7 cellular contexts compared by ENCODE assay signal in the genomic region with DNA sequence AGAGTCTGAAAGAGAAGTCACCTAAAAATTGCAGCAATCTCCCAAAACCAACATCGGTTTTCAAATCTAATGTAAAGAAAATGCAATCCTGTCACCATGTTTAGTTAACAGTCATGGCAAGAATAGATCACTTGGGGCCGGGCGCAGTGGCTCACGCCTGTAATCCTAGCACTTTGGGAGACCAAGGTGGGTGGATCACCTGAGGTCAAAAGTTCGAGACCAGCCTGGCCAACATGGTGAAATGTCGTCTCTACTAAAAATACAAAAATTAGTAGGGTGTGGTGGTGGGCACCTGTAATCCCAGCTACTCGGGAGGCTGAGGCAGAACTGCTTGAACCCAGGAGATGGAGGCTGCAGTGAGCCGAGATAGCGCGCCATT. TPM values are rescaled to one million over a fixed set of nuclear protein-coding genes. Genes with fewer than 3 reads are reported as not detected.
DNase-seq lines count a peak whose midpoint lies in the region; ATAC-seq and TF ChIP-seq lines count a peak whose summit lies in the region.
"Not testable (repeated sequence)": the region's sequence is repeated elsewhere in the genome, so short reads cannot be mapped to it uniquely, and the experiment has no call there.

No MANE protein-coding gene starts in this region.

- peaks cover 36% of the 10 kb centered on the region for H3K4me1 ChIP-seq in CD8-positive, alpha-beta T cell (ENCODE audit: insufficient read depth, low read length)

- POLR2A ChIA-PET in CD8-positive, alpha-beta T cell (lab: Charles Lee) = interaction anchor here (4.4 kb wide), 1 partner anchor 7 kb away, joined by 60 read pairs; no protein-coding TSS in a partner anchor
- POLR2A ChIA-PET in activated CD4-positive, alpha-beta T cell treated with anti-CD3 and anti-CD28 coated beads for 36 hours (lab: Charles Lee) = interaction anchor here (1.0 to 2.4 kb wide), 3 partner anchors 7 to 11 kb away, joined by 4 to 16 read pairs (median 4); no protein-coding TSS in a partner anchor

- H3K27me3 ChIP-seq in CD8-positive, alpha-beta T cell (ENCODE audit: insufficient read depth, low read length) = not testable (repeated sequence)

- H3K4me3 ChIP-seq in CD8-positive, alpha-beta T cell (ENCODE audit: low read depth, low read length) = not testable (repeated sequence)

- CTCF ChIA-PET in CD8-positive, alpha-beta T cell (lab: Charles Lee) = interaction anchor here (1.2 to 2.4 kb wide), 3 partner anchors 9 to 408 kb away, joined by 3 to 15 read pairs (median 4); no protein-coding TSS in a partner anchor
- CTCF ChIA-PET in activated CD4-positive, alpha-beta T cell treated with anti-CD3 and anti-CD28 coated beads for 36 hours (lab: Charles Lee) = interaction anchor here (0.8 to 2.0 kb wide), 4 partner anchors 9 to 301 kb away, joined by 3 to 11 read pairs (median 4); no protein-coding TSS in a partner anchor

- not testable (repeated sequence) for H3K9me3 ChIP-seq in CD8-positive, alpha-beta T cell (ENCODE audit: low read length)

- not testable (repeated sequence) for TF ChIP-seq CTCF in CD8-positive, alpha-beta T cell (IDR thresholded peaks at IDR 0.05)

- H3K36me3 ChIP-seq in CD8-positive, alpha-beta T cell (ENCODE audit: insufficient read depth, low read length) = peaks cover 70% of the 10 kb centered on the region

- ATAC-seq in CD8-positive, alpha-beta T cell; activated CD4-positive, alpha-beta T cell treated with anti-CD3 and anti-CD28 coated beads for 36 hours; activated naive CD4-positive, alpha-beta T cell treated with anti-CD3 and anti-CD28 coated beads, Interleukin-2, amount 50 U/mL, for 72 hours; effector memory CD8-positive, alpha-beta T cell (replicated peaks); natural killer cell treated with Interleukin-12 subunit alpha and Interleukin-12 subunit beta and Interleukin-15 and Interleukin-18, amount 100 ng/mL, for 72 hours: not testable (repeated sequence)

- H3K9me3 Mint-ChIP-seq in CD8-positive, alpha-beta T cell; IgD-negative memory B cell; activated CD4-positive, alpha-beta T cell treated with anti-CD3 and anti-CD28 coated beads for 36 hours (ENCODE audit: low read depth); activated T-cell treated with anti-CD3 and anti-CD28 coated beads, Interleukin-2, amount 50 U/mL, for 24 hours; activated naive CD4-positive, alpha-beta T cell treated with anti-CD3 and anti-CD28 coated beads, Interleukin-2, amount 50 U/mL, for 72 hours; effector memory CD8-positive, alpha-beta T cell; natural killer cell treated with Interleukin-12 subunit alpha and Interleukin-12 subunit beta and Interleukin-15 and Interleukin-18, amount 100 ng/mL, for 72 hours: not testable (repeated sequence)

- not testable (repeated sequence) for DNase-seq in CD8-positive, alpha-beta T cell; activated CD4-positive, alpha-beta T cell treated with anti-CD3 and anti-CD28 coated beads for 36 hours; activated T-cell treated with anti-CD3 and anti-CD28 coated beads, Interleukin-2, amount 50 U/mL, for 24 hours; effector memory CD8-positive, alpha-beta T cell; natural killer cell treated with Interleukin-12 subunit alpha and Interleukin-12 subunit beta and Interleukin-15 and Interleukin-18, amount 100 ng/mL, for 72 hours (ENCODE audit: low spot score)
- DNase-seq in activated naive CD4-positive, alpha-beta T cell treated with anti-CD3 and anti-CD28 coated beads, Interleukin-2, amount 50 U/mL, for 72 hours (ENCODE audit: low spot score in 2 of 2) = peak in 1 of 2 donors; percentile 14

- peaks cover 78% of the 10 kb centered on the region for H3K36me3 Mint-ChIP-seq in CD8-positive, alpha-beta T cell
- H3K36me3 Mint-ChIP-seq in IgD-negative memory B cell = peaks cover 10% of the 10 kb centered on the region
- peaks cover 78% of the 10 kb centered on the region for H3K36me3 Mint-ChIP-seq in activated CD4-positive, alpha-beta T cell treated with anti-CD3 and anti-CD28 coated beads for 36 hours (ENCODE audit: low read depth)
- H3K36me3 Mint-ChIP-seq in activated T-cell treated with anti-CD3 and anti-CD28 coated beads, Interleukin-2, amount 50 U/mL, for 24 hours (ENCODE audit: low read depth) = peaks cover 94% of the 10 kb centered on the region
- H3K36me3 Mint-ChIP-seq in activated naive CD4-positive, alpha-beta T cell treated with anti-CD3 and anti-CD28 coated beads, Interleukin-2, amount 50 U/mL, for 72 hours = peaks cover 75 to 77% of the 10 kb centered on the region in 2 donors
- peaks cover 94% of the 10 kb centered on the region for H3K36me3 Mint-ChIP-seq in effector memory CD8-positive, alpha-beta T cell (ENCODE audit: insufficient read depth)
- H3K36me3 Mint-ChIP-seq in natural killer cell treated with Interleukin-12 subunit alpha and Interleukin-12 subunit beta and Interleukin-15 and Interleukin-18, amount 100 ng/mL, for 72 hours = peaks cover 69% of the 10 kb centered on the region

- H3K4me3 Mint-ChIP-seq in CD8-positive, alpha-beta T cell = peak overlapping the region; percentile 37
- peak overlapping the region in 1 of 4 donors; percentile 50 for H3K4me3 Mint-ChIP-seq in IgD-negative memory B cell
- H3K4me3 Mint-ChIP-seq in activated CD4-positive, alpha-beta T cell treated with anti-CD3 and anti-CD28 coated beads for 36 hours = peak overlapping the region; percentile 49
- peak overlapping the region; percentile 95 for H3K4me3 Mint-ChIP-seq in activated T-cell treated with anti-CD3 and anti-CD28 coated beads, Interleukin-2, amount 50 U/mL, for 24 hours
- not testable (repeated sequence) for H3K4me3 Mint-ChIP-seq in effector memory CD8-positive, alpha-beta T cell
- H3K4me3 Mint-ChIP-seq in natural killer cell treated with Interleukin-12 subunit alpha and Interleukin-12 subunit beta and Interleukin-15 and Interleukin-18, amount 100 ng/mL, for 72 hours = peak overlapping the region; percentile 84

- not testable (repeated sequence) for H3K27ac ChIP-seq in CD8-positive, alpha-beta T cell (ENCODE audit: low read depth, low read length)

- not testable (repeated sequence) for H3K27me3 Mint-ChIP-seq in CD8-positive, alpha-beta T cell (ENCODE audit: low read depth); IgD-negative memory B cell; activated CD4-positive, alpha-beta T cell treated with anti-CD3 and anti-CD28 coated beads for 36 hours; activated T-cell treated with anti-CD3 and anti-CD28 coated beads, Interleukin-2, amount 50 U/mL, for 24 hours; effector memory CD8-positive, alpha-beta T cell; natural killer cell treated with Interleukin-12 subunit alpha and Interleukin-12 subunit beta and Interleukin-15 and Interleukin-18, amount 100 ng/mL, for 72 hours

- peak overlapping the region; percentile 83 for H3K27ac Mint-ChIP-seq in CD8-positive, alpha-beta T cell
- peak overlapping the region in 2 of 3 donors; percentile 24 to 98 for H3K27ac Mint-ChIP-seq in IgD-negative memory B cell
- H3K27ac Mint-ChIP-seq in activated CD4-positive, alpha-beta T cell treated with anti-CD3 and anti-CD28 coated beads for 36 hours = peak overlapping the region; percentile 73
- H3K27ac Mint-ChIP-seq in activated T-cell treated with anti-CD3 and anti-CD28 coated beads, Interleukin-2, amount 50 U/mL, for 24 hours = peak overlapping the region; percentile 99
- peak overlapping the region; percentile 76 to 92 for H3K27ac Mint-ChIP-seq in activated naive CD4-positive, alpha-beta T cell treated with anti-CD3 and anti-CD28 coated beads, Interleukin-2, amount 50 U/mL, for 72 hours
- peak overlapping the region; percentile 32 to 81 for H3K27ac Mint-ChIP-seq in effector memory CD8-positive, alpha-beta T cell
- H3K27ac Mint-ChIP-seq in natural killer cell treated with Interleukin-12 subunit alpha and Interleukin-12 subunit beta and Interleukin-15 and Interleukin-18, amount 100 ng/mL, for 72 hours = peak overlapping the region; percentile 70 to 95

- peaks cover 58% of the 10 kb centered on the region for H3K4me1 Mint-ChIP-seq in CD8-positive, alpha-beta T cell (ENCODE audit: low read depth)
- H3K4me1 Mint-ChIP-seq in IgD-negative memory B cell = peaks cover 24 to 38% (median 29%) of the 10 kb centered on the region in 3 donors
- peaks cover 66% of the 10 kb centered on the region for H3K4me1 Mint-ChIP-seq in activated CD4-positive, alpha-beta T cell treated with anti-CD3 and anti-CD28 coated beads for 36 hours
- peaks cover 63% of the 10 kb centered on the region for H3K4me1 Mint-ChIP-seq in activated T-cell treated with anti-CD3 and anti-CD28 coated beads, Interleukin-2, amount 50 U/mL, for 24 hours (ENCODE audit: low read depth)
- H3K4me1 Mint-ChIP-seq in effector memory CD8-positive, alpha-beta T cell (ENCODE audit: low read depth in 2 of 2) = peaks cover 40 to 46% of the 10 kb centered on the region in 2 donors
- peaks cover 46 to 63% of the 10 kb centered on the region in 2 donors for H3K4me1 Mint-ChIP-seq in natural killer cell treated with Interleukin-12 subunit alpha and Interleukin-12 subunit beta and Interleukin-15 and Interleukin-18, amount 100 ng/mL, for 72 hours (ENCODE audit: low read depth in 2 of 2)

- intact Hi-C loops in CD8-positive, alpha-beta T cell (cut with DNase I, micrococcal nuclease) = loop anchor here (5.0 to 10.0 kb wide), 4 partner anchors 141 to 1539 kb away; a partner anchor contains a TSS
- intact Hi-C loops in activated CD4-positive, alpha-beta T cell treated with anti-CD3 and anti-CD28 coated beads for 36 hours (cut with DNase I, micrococcal nuclease) = not testable (repeated sequence)

RNA-seq across cellular contexts. Expression of a gene that starts 3.4 kb away (rescaled TPM):
- 100 to 1,000 TPM; 390 to 394 TPM for total RNA-seq in CD8-positive, alpha-beta T cell
- polyA plus RNA-seq in IgD-negative memory B cell = 523 TPM
- total RNA-seq in activated CD4-positive, alpha-beta T cell treated with anti-CD3 and anti-CD28 coated beads for 36 hours = 1,000 to 10,000 TPM; 1,311 to 1,332 TPM
- total RNA-seq in activated naive CD4-positive, alpha-beta T cell treated with anti-CD3 and anti-CD28 coated beads, Interleukin-2, amount 50 U/mL, for 72 hours = 100 to 1,000 TPM; 435 to 901 TPM
- total RNA-seq in natural killer cell treated with Interleukin-12 subunit alpha and Interleukin-12 subunit beta and Interleukin-15 and Interleukin-18, amount 100 ng/mL, for 72 hours = 1,000 to 10,000 TPM in 1 of 2 donors, 100 to 1,000 TPM in 1; 802 to 1,405 TPM
